16 cellular contexts compared by ENCODE assay signal in genomic region chr5:125604104-125604503, GRCh38.
A peak's percentile ranks its signal among the peaks of the same experiment; 100 is the strongest.
DNase-seq lines count a peak whose midpoint lies in the region; ATAC-seq, FAIRE-seq and TF ChIP-seq lines count a peak whose summit lies in the region.
"Had no signal": no experiment of that assay in that cellular context is flagged by ENCODE, and none has a peak within 500 bp of the region (broad histone marks: within the 10 kb centered on the region; RNA-seq: fewer than 3 reads in every experiment).

No MANE protein-coding gene starts in this region.

- H3K79me2 ChIP-seq in HepG2 (ENCODE audit: insufficient read depth, low read length) = no peaks in the 10 kb centered on the region

- no TSS peak for BruUV-seq in HepG2 (replicated peaks; lab: Mats Ljungman, UMichigan)

- TF ChIP-seq EP300 in HepG2 (IDR thresholded peaks at IDR 0.05; ENCODE audit: low read depth in 2 of 2, low read length in 2 of 2) = no peak
- TF ChIP-seq EP300 in HepG2 (CRISPR knock-in tag; IDR thresholded peaks at IDR 0.05; ENCODE audit: borderline replicate concordance) = no peak

- TF ChIP-seq POLR2A in HepG2 (IDR thresholded peaks at IDR 0.05; ENCODE audit: insufficient read depth in 1 of 2, low read depth in 2 of 2, low read length in 2 of 2) (no peak), right lobe of liver (IDR thresholded peaks at IDR 0.05) (no peak)

- H3K4me1 ChIP-seq in HepG2 (ENCODE audit: insufficient read depth, low read length) (no peaks in the 10 kb centered on the region), right lobe of liver (no peaks in the 10 kb centered on the region)
- H3K4me1 ChIP-seq: Caco-2 had no signal

- H2AFZ ChIP-seq in HepG2 (ENCODE audit: low read length) = no peak overlapping the region
- H2AFZ ChIP-seq: GM23248 had no signal

- intact Hi-C loops in HepG2 (cut with micrococcal nuclease; ENCODE audit: unreplicated experiment) (no loop called here), right lobe of liver (cut with DNase I) (no loop called here), sciatic nerve (cut with DNase I) (no loop called here)

- in situ Hi-C loops in HepG2 (cut with HindIII; ENCODE audit: extremely low pct_ligation_motif_present, low pct_unique_long_range_greater_than_20kb) = no loop called here

- H3K27me3 ChIP-seq in HepG2 (ENCODE audit: control insufficient read depth in 1 of 2, insufficient read depth in 2 of 2, low read length in 2 of 2) (no peaks in the 10 kb centered on the region), right lobe of liver (no peaks in the 10 kb centered on the region)

- WGBS in HepG2 (ENCODE audit: low lambda C conversion rate) = 1% methylated on average over 3 of the region's 3 CpGs
- WGBS in right lobe of liver (ENCODE audit: insufficient coverage, low coverage, low lambda C conversion rate, missing lambda C conversion rate) = 63% methylated on average over 3 of the region's 3 CpGs

- no peak overlapping the region for H3K4me3 ChIP-seq in HepG2 (replicated peaks in 1 of 3; ENCODE audit: insufficient read depth in 1 of 3, low read depth in 2 of 3, low read length in 3 of 3)
- H3K4me3 ChIP-seq in right lobe of liver = no peak overlapping the region
- no peak overlapping the region for H3K4me3 ChIP-seq in choroid plexus epithelial cell (ENCODE audit: low read depth, low read length)
- no peak overlapping the region for H3K4me3 ChIP-seq in foreskin fibroblast (ENCODE audit: low read depth in 1 of 2, low read length in 2 of 2)
- H3K4me3 ChIP-seq: GM23248 had no signal

- CTCF ChIA-PET in HepG2 (lab: Yijun Ruan, JAX; ENCODE audit: low intra/inter-chr PET ratio, low total read pairs) = no interaction called here

- no peak overlapping the region for H3K9ac ChIP-seq in HepG2 (ENCODE audit: insufficient read depth, low read depth, low read length)
- H3K9ac ChIP-seq: GM23248 had no signal

- H3K27ac ChIP-seq in HepG2 (ENCODE audit: extremely low read length, insufficient read depth, low read length) (no peak overlapping the region), right lobe of liver (no peak overlapping the region)
- H3K27ac ChIP-seq: 22Rv1, GM23248 had no signal

- peaks cover 29% of the 10 kb centered on the region; the same call in 1 of the 2 replicates for H3K9me3 ChIP-seq in HepG2 (ENCODE audit: low read length)
- H3K9me3 ChIP-seq in right lobe of liver = no peaks in the 10 kb centered on the region
- H3K9me3 ChIP-seq: Caco-2 had no signal

- ATAC-seq in HepG2 (no peak), right lobe of liver (no peak), sciatic nerve (no peak), GM19328 (IDR thresholded peaks at IDR 0.05; ENCODE audit: unreplicated experiment) (no peak)

- POLR2A ChIA-PET in HepG2 (lab: Yijun Ruan, JAX) = no interaction called here

- DNase-seq in HepG2 (ENCODE audit: low spot score) (no peak), right lobe of liver (no peak), choroid plexus epithelial cell (ENCODE audit: low read depth) (peak; percentile 25), foreskin fibroblast (peak; percentile 33 to 61), NCI-H1105 (lab: John Stamatoyannopoulos, UW) (no peak), sciatic nerve (ENCODE audit: low spot score) (no peak), occipital lobe (lab: John Stamatoyannopoulos, UW) (no peak)
- DNase-seq: Caco-2; CD8-positive, alpha-beta memory T cell; DND-41; GDM1 had no signal

- no peak overlapping the region for H3K4me2 ChIP-seq in HepG2 (ENCODE audit: low read depth, low read length)

- no peaks in the 10 kb centered on the region for H3K36me3 ChIP-seq in HepG2 (replicated peaks in 1 of 2; ENCODE audit: control insufficient read depth in 1 of 2, insufficient read depth in 2 of 2, low read length in 2 of 2)
- no peaks in the 10 kb centered on the region for H3K36me3 ChIP-seq in right lobe of liver

- no peak for TF ChIP-seq RAD21 in HepG2 (CRISPR knock-in tag; IDR thresholded peaks at IDR 0.05)

- FAIRE-seq in HepG2 (lab: Jason Lieb, UNC) = no peak
- FAIRE-seq: GM18507, H54 had no signal

- H4K20me1 ChIP-seq in HepG2 (ENCODE audit: insufficient read depth, low read length) = no peaks in the 10 kb centered on the region

- TF ChIP-seq CTCF in HepG2 (CRISPR knock-in tag; IDR thresholded peaks at IDR 0.05) = no peak
- no peak for TF ChIP-seq CTCF in right lobe of liver (IDR thresholded peaks at IDR 0.05)
- no peak for TF ChIP-seq CTCF in choroid plexus epithelial cell (conservative IDR thresholded peaks at IDR 0.05; ENCODE audit: low read depth, low read length)
- no peak for TF ChIP-seq CTCF in foreskin fibroblast (IDR thresholded peaks at IDR 0.05; ENCODE audit: low read depth, low read length)

TF ChIP-seq in HepG2, 621 proteins besides CTCF, POLR2A, EP300 and RAD21:
- no peak for TF ChIP-seq PRDM15 (CRISPR knock-in tag; IDR thresholded peaks at IDR 0.05)
- peak; percentile 14; the same call in 1 of the 2 replicates for TF ChIP-seq ATF7 (IDR thresholded peaks at IDR 0.05)
- no peak for TF ChIP-seq ATF7 (CRISPR knock-in tag; IDR thresholded peaks at IDR 0.05)
- peak; percentile 70 for TF ChIP-seq CREB1 (IDR thresholded peaks at IDR 0.05)
- TF ChIP-seq CREB1 (CRISPR knock-in tag; IDR thresholded peaks at IDR 0.05) = no peak
- TF ChIP-seq ARNTL (CRISPR knock-in tag; IDR thresholded peaks at IDR 0.05) = no peak

Comparison
In these comparisons a context has a peak if more than half of its experiments do, and no peak if none do; other contexts are left out.
1. DNase-seq: peak in choroid plexus epithelial cell (single experiment) and foreskin fibroblast (2 of 2); none in HepG2 (single experiment), right lobe of liver (0 of 3), NCI-H1105 (single experiment), sciatic nerve (single experiment) and occipital lobe (single experiment).